Comparison of ENCODE assay signal across 16 cellular contexts in the genomic region with DNA sequence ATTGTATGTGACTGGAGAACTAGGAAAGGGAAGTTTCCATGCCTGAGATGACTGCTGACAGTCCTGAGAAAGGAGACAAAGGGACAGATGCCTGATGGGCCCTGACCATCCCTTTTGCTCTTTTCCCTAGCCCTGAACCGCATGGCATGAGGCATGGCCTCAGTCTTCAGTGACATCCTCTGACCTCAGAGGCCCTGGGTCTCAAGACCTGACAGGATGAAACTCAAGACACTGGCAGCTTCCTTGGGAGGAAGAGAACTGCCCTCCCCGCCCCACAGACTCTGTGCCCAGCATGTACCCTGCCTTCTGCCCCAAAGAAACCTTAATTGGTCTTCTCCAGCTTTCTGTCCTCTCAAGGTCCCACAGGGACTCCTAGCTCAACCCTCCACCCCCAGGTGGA.
DNase-seq lines count a peak whose midpoint lies in the region; ATAC-seq lines count a peak whose summit lies in the region.
"Had no signal": no experiment of that assay in that cellular context is flagged by ENCODE, and none has a peak within 500 bp of the region (broad histone marks: within the 10 kb centered on the region; RNA-seq: fewer than 3 reads in every experiment).

No MANE protein-coding gene starts in this region.

- H3K27me3 Mint-ChIP-seq in stimulated activated naive CD8-positive, alpha-beta T cell treated with anti-CD3 and anti-CD28 coated beads, Interleukin-15, amount 100 ng/mL, for 72 hours = no peaks in the 10 kb centered on the region
- H3K27me3 Mint-ChIP-seq: CD4-positive, CD25-positive, alpha-beta regulatory T cell had no signal

- no peak for ATAC-seq in stimulated activated naive CD8-positive, alpha-beta T cell treated with anti-CD3 and anti-CD28 coated beads, Interleukin-15, amount 100 ng/mL, for 72 hours
- ATAC-seq in stimulated activated naive CD8-positive, alpha-beta T cell treated with anti-CD3 and anti-CD28 coated beads, Interleukin-15, Interleukin-2, amounts not matched to agents 100 U/mL and 50 U/mL, for 24 hours = no peak
- ATAC-seq in sciatic nerve = no peak
- ATAC-seq in GM18517 (IDR thresholded peaks at IDR 0.05; ENCODE audit: unreplicated experiment) = no peak
- ATAC-seq: HepG2, K562 had no signal

- no peaks in the 10 kb centered on the region for H3K4me1 Mint-ChIP-seq in stimulated activated naive CD8-positive, alpha-beta T cell treated with anti-CD3 and anti-CD28 coated beads, Interleukin-15, amount 100 ng/mL, for 72 hours
- H3K4me1 Mint-ChIP-seq: CD4-positive, CD25-positive, alpha-beta regulatory T cell had no signal

- no peaks in the 10 kb centered on the region for H3K9me3 Mint-ChIP-seq in stimulated activated naive CD8-positive, alpha-beta T cell treated with anti-CD3 and anti-CD28 coated beads, Interleukin-15, amount 100 ng/mL, for 72 hours

- DNase-seq in stimulated activated naive CD8-positive, alpha-beta T cell treated with anti-CD3 and anti-CD28 coated beads, Interleukin-15, amount 100 ng/mL, for 72 hours = no peak
- no peak for DNase-seq in stimulated activated naive CD8-positive, alpha-beta T cell treated with anti-CD3 and anti-CD28 coated beads, Interleukin-15, Interleukin-2, amounts not matched to agents 100 U/mL and 50 U/mL, for 24 hours
- DNase-seq in islet precursor cell = peak; percentile 33
- DNase-seq in sciatic nerve (ENCODE audit: low spot score) = peak; percentile 21
- no peak for DNase-seq in Kasumi-1 (lab: John Stamatoyannopoulos, UW)
- DNase-seq in NCI-H226 = no peak
- DNase-seq: CD4-positive, CD25-positive, alpha-beta regulatory T cell; GM23248; H7; MG63; NCI-H526 treated with DMSO at 0.1 percent for 48 hours; RPMI8226; SHP77 treated with DMSO at 0.1 percent for 48 hours had no signal

- no peak overlapping the region for H3K4me3 Mint-ChIP-seq in stimulated activated naive CD8-positive, alpha-beta T cell treated with anti-CD3 and anti-CD28 coated beads, Interleukin-15, amount 100 ng/mL, for 72 hours
- H3K4me3 Mint-ChIP-seq: CD4-positive, CD25-positive, alpha-beta regulatory T cell had no signal

- H3K27ac Mint-ChIP-seq in stimulated activated naive CD8-positive, alpha-beta T cell treated with anti-CD3 and anti-CD28 coated beads, Interleukin-15, amount 100 ng/mL, for 72 hours = peak overlapping the region; percentile 52 to 64
- H3K27ac Mint-ChIP-seq: CD4-positive, CD25-positive, alpha-beta regulatory T cell had no signal

- intact Hi-C loops in sciatic nerve (cut with DNase I) = no loop called here

Comparison
In these comparisons a context has a peak if more than half of its experiments do, and no peak if none do; other contexts are left out.
1. DNase-seq: peak in islet precursor cell (single experiment) and sciatic nerve (single experiment); none in stimulated activated naive CD8-positive, alpha-beta T cell treated with anti-CD3 and anti-CD28 coated beads, Interleukin-15, amount 100 ng/mL, for 72 hours (0 of 2), stimulated activated naive CD8-positive, alpha-beta T cell treated with anti-CD3 and anti-CD28 coated beads, Interleukin-15, Interleukin-2, amounts not matched to agents 100 U/mL and 50 U/mL, for 24 hours (single experiment), Kasumi-1 (0 of 2) and NCI-H226 (single experiment).